Comparison of ENCODE assay signal across 8 cellular contexts in genomic region chr14:100654814-100655795, GRCh38.
DNase-seq lines count a peak whose midpoint lies in the region; ATAC-seq and TF ChIP-seq lines count a peak whose summit lies in the region.

No MANE protein-coding gene starts in this region.

- no peak for TF ChIP-seq EP300 in stomach (IDR thresholded peaks at IDR 0.05)

- H3K9me3 ChIP-seq in BLaER1 treated with 17β-estradiol and CSF1 and Interleukin-3, amounts not matched to agents 10 nM and 100 nM (replicated peaks in 1 of 11), result no peaks in the 10 kb centered on the region
- H3K9me3 ChIP-seq in HEK293 (ENCODE audit: control insufficient read depth, insufficient read depth, low read depth, low read length) (no peaks in the 10 kb centered on the region), stomach (no peaks in the 10 kb centered on the region)

- H3K4me1 Mint-ChIP-seq in brain, result peaks cover 61% of the 10 kb centered on the region

- H3K36me3 Mint-ChIP-seq in brain, result no peaks in the 10 kb centered on the region

- H3K36me3 ChIP-seq in BLaER1 treated with 17β-estradiol and CSF1 and Interleukin-3, amounts not matched to agents 10 nM and 100 nM, result no peaks in the 10 kb centered on the region
- no peaks in the 10 kb centered on the region for H3K36me3 ChIP-seq in HEK293 (ENCODE audit: control insufficient read depth in 2 of 2, insufficient read depth in 1 of 2, low read length in 2 of 2)
- no peaks in the 10 kb centered on the region for H3K36me3 ChIP-seq in stomach

- peaks cover 2% of the 10 kb centered on the region for H3K27me3 Mint-ChIP-seq in brain

- peak overlapping the region in 2 of 11 experiments; percentile 4 to 15; a peak in 1 of 22 replicates for H3K9ac ChIP-seq in BLaER1 treated with 17β-estradiol and CSF1 and Interleukin-3, amounts not matched to agents 10 nM and 100 nM

- TF ChIP-seq POLR2A in stomach (IDR thresholded peaks at IDR 0.05), result no peak

- DNase-seq in SK-MEL-5 (ENCODE audit: low read depth, low spot score) (peak; percentile 18), left kidney (ENCODE audit: low read depth, low spot score) (peak; percentile 86), stomach (peak; percentile 57)

- CTCF ChIA-PET in HEK293 (lab: Yijun Ruan, JAX), result interaction anchor here (0.6 to 4.3 kb wide), 10 partner anchors 8 to 271 kb away, joined by 3 to 52 read pairs (median 5); no protein-coding TSS in a partner anchor

- H3K27ac ChIP-seq in BLaER1 treated with 17β-estradiol and CSF1 and Interleukin-3, amounts not matched to agents 10 nM and 100 nM, result no peak overlapping the region
- H3K27ac ChIP-seq in HEK293 (ENCODE audit: extremely low read depth, low read depth, low read length) (no peak overlapping the region), stomach (no peak overlapping the region)

- H3K4me3 Mint-ChIP-seq in brain, result peak overlapping the region in 2 of 5 experiments; percentile 11 to 24

- H3K27me3 ChIP-seq in BLaER1 treated with 17β-estradiol and CSF1 and Interleukin-3, amounts not matched to agents 10 nM and 100 nM, result no peaks in the 10 kb centered on the region
- H3K27me3 ChIP-seq in stomach, result peaks cover 4 to 33% (median 20%) of the 10 kb centered on the region in 3 donors

- H3K4me3 ChIP-seq in BLaER1 treated with 17β-estradiol and CSF1 and Interleukin-3, amounts not matched to agents 10 nM and 100 nM, result no peak overlapping the region
- H3K4me3 ChIP-seq in HEK293 (ENCODE audit: low read depth, low read length) (no peak overlapping the region; the same call in 1 of the 2 replicates), stomach (peak overlapping the region in 1 of 4 donors; percentile 14)

- intact Hi-C loops in stomach (cut with DNase I; ENCODE audit: low total_unique reads), result no loop called here

- H3K27ac Mint-ChIP-seq in brain, result peak overlapping the region in 4 of 5 experiments; percentile 49 to 80 (median 70)

- 35 to 69% (median 39%) methylated on average over 11 to 43 of the region's 43 CpGs for WGBS in stomach, 5 donors

- H3K4me1 ChIP-seq in BLaER1 treated with 17β-estradiol and CSF1 and Interleukin-3, amounts not matched to agents 10 nM and 100 nM, result peaks cover 13 to 54% (median 37%) of the 10 kb centered on the region in 10 experiments
- no peaks in the 10 kb centered on the region for H3K4me1 ChIP-seq in HEK293 (ENCODE audit: control insufficient read depth, insufficient read depth, low read length)
- peaks cover 5 to 10% (median 8%) of the 10 kb centered on the region in 4 donors for H3K4me1 ChIP-seq in stomach

- H4K20me1 ChIP-seq in BLaER1 treated with 17β-estradiol and CSF1 and Interleukin-3, amounts not matched to agents 10 nM and 100 nM, result no peaks in the 10 kb centered on the region; a peak in 2 of 22 replicates

- ATAC-seq in HG02852 (IDR thresholded peaks at IDR 0.05; ENCODE audit: unreplicated experiment) (no peak), HG03378 (IDR thresholded peaks at IDR 0.05; ENCODE audit: unreplicated experiment) (no peak)

- no peak for TF ChIP-seq CTCF in HEK293 (tag by site-specific recombination; IDR thresholded peaks at IDR 0.05)
- TF ChIP-seq CTCF in brain (conservative IDR thresholded peaks at IDR 0.05), result peak; percentile 51 to 72
- peak in 4 of 7 experiments; percentile 38 to 79 (median 56) for TF ChIP-seq CTCF in stomach (IDR thresholded peaks at IDR 0.05)

- in situ Hi-C loops in SK-MEL-5 (cut with HindIII; ENCODE audit: low pct_unique_long_range_greater_than_20kb, low sequenced_read_pairs), result loop anchor here (25.0 kb wide), 1 partner anchor 243 kb away; no protein-coding TSS in a partner anchor

- POLR2A ChIA-PET in HEK293 (lab: Yijun Ruan, JAX), result no interaction called here

- H3K9me3 Mint-ChIP-seq in brain, result peaks cover 0 to 2% (median 0%) of the 10 kb centered on the region in 5 experiments

- peak overlapping the region; percentile 23 to 81 (median 70); a peak in 21 of 22 replicates for H3K4me2 ChIP-seq in BLaER1 treated with 17β-estradiol and CSF1 and Interleukin-3, amounts not matched to agents 10 nM and 100 nM

TF ChIP-seq in HEK293, 187 proteins besides CTCF, POLR2A, EP300 and RAD21:
- TF ChIP-seq ZNF664 (tag by site-specific recombination; IDR thresholded peaks at IDR 0.05) (peak; percentile 37; the same call in 1 of the 2 replicates), ZNF670 (tag by site-specific recombination; IDR thresholded peaks at IDR 0.05; ENCODE audit: low read depth) (no peak), ZBTB20 (tag by site-specific recombination; IDR thresholded peaks at IDR 0.05) (peak; percentile 68)

Comparison
In these comparisons a context has a peak if more than half of its experiments do, and no peak if none do; other contexts are left out.
1. DNase-seq: peak in every context shown above with its lines; median percentile 86 in left kidney; 57 in stomach; 18 in SK-MEL-5.